24 cellular contexts compared by ENCODE assay signal in the genomic region with DNA sequence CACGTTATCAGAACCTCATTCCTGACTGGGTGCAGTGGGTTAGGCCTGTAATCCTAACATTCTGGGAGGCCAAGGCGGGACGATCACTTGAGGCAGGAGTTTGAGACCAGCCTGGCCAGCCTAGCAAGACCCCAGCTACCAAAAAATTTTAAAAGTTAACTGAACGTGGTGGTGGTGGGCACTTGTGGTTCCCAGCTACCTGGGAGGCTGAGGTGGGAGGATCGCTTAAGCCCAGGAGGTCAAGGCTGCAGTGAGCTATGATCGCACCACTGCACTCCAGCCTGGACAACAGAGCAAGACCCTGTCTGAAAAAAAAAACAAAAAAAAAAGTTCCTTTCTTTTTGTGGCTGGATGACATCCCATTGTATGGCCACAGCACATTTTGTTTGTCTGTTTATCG.
A peak's percentile ranks its signal among the peaks of the same experiment; 100 is the strongest.
DNase-seq lines count a peak whose midpoint lies in the region; ATAC-seq, FAIRE-seq and TF ChIP-seq lines count a peak whose summit lies in the region.
"Had no signal": no experiment of that assay in that cellular context is flagged by ENCODE, and none has a peak within 500 bp of the region (broad histone marks: within the 10 kb centered on the region; RNA-seq: fewer than 3 reads in every experiment).

No MANE protein-coding gene starts in this region.

- peaks cover 18% of the 10 kb centered on the region for H3K4me1 Mint-ChIP-seq in endothelial cell (ENCODE audit: unreplicated experiment)
- H3K4me1 Mint-ChIP-seq: B cell; CD8-positive, alpha-beta memory T cell had no signal

- TF ChIP-seq EP300 in HepG2 (IDR thresholded peaks at IDR 0.05; ENCODE audit: low read depth in 2 of 2, low read length in 2 of 2) (no peak), HepG2 (CRISPR knock-in tag; IDR thresholded peaks at IDR 0.05; ENCODE audit: borderline replicate concordance) (no peak), K562 (IDR thresholded peaks at IDR 0.05; ENCODE audit: low read length) (no peak)

- H3K79me2 ChIP-seq in HepG2 (ENCODE audit: insufficient read depth, low read length) (peaks cover 6% of the 10 kb centered on the region), K562 (ENCODE audit: control insufficient read depth, insufficient read depth, low read length) (no peaks in the 10 kb centered on the region), smooth muscle cell (ENCODE audit: low read depth) (no peaks in the 10 kb centered on the region)

- in situ Hi-C loops in HepG2 (cut with HindIII; ENCODE audit: extremely low pct_ligation_motif_present, low pct_unique_long_range_greater_than_20kb): no loop called here
- in situ Hi-C loops in K562 (cut with MboI): no loop called here

- peaks cover 22% of the 10 kb centered on the region for H4K20me1 ChIP-seq in HepG2 (ENCODE audit: insufficient read depth, low read length)
- H4K20me1 ChIP-seq in K562 (replicated peaks; ENCODE audit: control insufficient read depth, insufficient read depth, low read length): no peaks in the 10 kb centered on the region; the same call in none of the 2 replicates
- no peaks in the 10 kb centered on the region for H4K20me1 ChIP-seq in smooth muscle cell (ENCODE audit: low read depth)

- H3K27me3 Mint-ChIP-seq in endothelial cell (ENCODE audit: unreplicated experiment): peaks cover 6% of the 10 kb centered on the region
- H3K27me3 Mint-ChIP-seq: B cell; CD4-positive, alpha-beta T cell; CD8-positive, alpha-beta memory T cell had no signal

- H2AFZ ChIP-seq in HepG2 (ENCODE audit: low read length): no peak overlapping the region
- no peak overlapping the region for H2AFZ ChIP-seq in K562 (ENCODE audit: low read depth, low read length)
- H2AFZ ChIP-seq in smooth muscle cell (ENCODE audit: low read depth): no peak overlapping the region

- ATAC-seq in HepG2: no peak
- no peak for ATAC-seq in right lobe of liver
- no peak for ATAC-seq in K562
- ATAC-seq: A549, GM12878 had no signal

- H3F3A ChIP-seq in smooth muscle cell (ENCODE audit: low read depth): no peaks in the 10 kb centered on the region

- FAIRE-seq in HepG2 (lab: Jason Lieb, UNC) (no peak), K562 (lab: Jason Lieb, UNC) (no peak)
- FAIRE-seq: A549, GM12878, GM12892, GM18507 had no signal

- H3K27me3 ChIP-seq in HepG2 (ENCODE audit: control insufficient read depth in 1 of 2, insufficient read depth in 2 of 2, low read length in 2 of 2) (no peaks in the 10 kb centered on the region), right lobe of liver (no peaks in the 10 kb centered on the region), K562 (ENCODE audit: control insufficient read depth in 2 of 2, insufficient read depth in 2 of 2, low read length in 2 of 2) (no peaks in the 10 kb centered on the region), smooth muscle cell (ENCODE audit: low read depth) (no peaks in the 10 kb centered on the region)
- H3K27me3 ChIP-seq: BLaER1 treated with 17β-estradiol and CSF1 and Interleukin-3, amounts not matched to agents 10 nM and 100 nM had no signal

- no peak overlapping the region for H3K9ac ChIP-seq in HepG2 (ENCODE audit: insufficient read depth, low read depth, low read length)
- no peak overlapping the region for H3K9ac ChIP-seq in K562 (ENCODE audit: insufficient read depth in 1 of 2, low read depth in 2 of 2, low read length in 2 of 2)
- H3K9ac ChIP-seq in smooth muscle cell (ENCODE audit: low read depth): no peak overlapping the region
- H3K9ac ChIP-seq: BLaER1 treated with 17β-estradiol and CSF1 and Interleukin-3, amounts not matched to agents 10 nM and 100 nM had no signal

- H3K4me3 Mint-ChIP-seq in endothelial cell (ENCODE audit: unreplicated experiment): peak overlapping the region; percentile 31
- H3K4me3 Mint-ChIP-seq: B cell; CD4-positive, alpha-beta T cell; CD8-positive, alpha-beta memory T cell had no signal

- peaks cover 19% of the 10 kb centered on the region for H3K36me3 Mint-ChIP-seq in endothelial cell (ENCODE audit: low read depth, unreplicated experiment)
- H3K36me3 Mint-ChIP-seq: CD8-positive, alpha-beta memory T cell had no signal

- H3K9me3 Mint-ChIP-seq in endothelial cell (ENCODE audit: unreplicated experiment): no peaks in the 10 kb centered on the region
- H3K9me3 Mint-ChIP-seq: CD4-positive, alpha-beta T cell; CD8-positive, alpha-beta memory T cell had no signal

- POLR2A ChIA-PET in HepG2 (lab: Yijun Ruan, JAX) (no interaction called here), K562 (lab: Yijun Ruan, JAX) (no interaction called here)

- H3K4me3 ChIP-seq in HepG2 (replicated peaks in 1 of 3; ENCODE audit: insufficient read depth in 1 of 3, low read depth in 2 of 3, low read length in 3 of 3) (no peak overlapping the region), right lobe of liver (no peak overlapping the region), K562 (no peak overlapping the region), smooth muscle cell (no peak overlapping the region)
- H3K4me3 ChIP-seq: A549; BLaER1 treated with 17β-estradiol and CSF1 and Interleukin-3, amounts not matched to agents 10 nM and 100 nM; GM12878 had no signal

- no peak for TF ChIP-seq CTCF in HepG2 (CRISPR knock-in tag; IDR thresholded peaks at IDR 0.05)
- no peak for TF ChIP-seq CTCF in right lobe of liver (IDR thresholded peaks at IDR 0.05)
- TF ChIP-seq CTCF in K562 (IDR thresholded peaks at IDR 0.05 in 2 of 3, conservative IDR thresholded peaks at IDR 0.05 in 1 of 3; ENCODE audit: insufficient read depth in 2 of 3, low read depth in 1 of 3, low read length in 3 of 3): no peak
- TF ChIP-seq CTCF in endothelial cell (IDR thresholded peaks at IDR 0.05; ENCODE audit: unreplicated experiment): no peak
- TF ChIP-seq CTCF in smooth muscle cell (IDR thresholded peaks at IDR 0.05; ENCODE audit: borderline replicate concordance, insufficient read depth, poor library complexity, severe bottlenecking): no peak

- H3K36me3 ChIP-seq in HepG2 (replicated peaks in 1 of 2; ENCODE audit: control insufficient read depth in 1 of 2, insufficient read depth in 2 of 2, low read length in 2 of 2): peaks cover 46 to 80% of the 10 kb centered on the region in 2 experiments; a peak in 4 of 5 replicates
- peaks cover 0 to 37% (median 14%) of the 10 kb centered on the region in 4 donors for H3K36me3 ChIP-seq in right lobe of liver
- peaks cover 43% of the 10 kb centered on the region; the same call in 2 of the 3 replicates for H3K36me3 ChIP-seq in K562 (ENCODE audit: control insufficient read depth, insufficient read depth, low read length)
- H3K36me3 ChIP-seq in smooth muscle cell (ENCODE audit: low read depth): no peaks in the 10 kb centered on the region

- peak overlapping the region; percentile 54 for H3K27ac Mint-ChIP-seq in endothelial cell (ENCODE audit: unreplicated experiment)
- H3K27ac Mint-ChIP-seq: B cell; CD4-positive, alpha-beta T cell; CD8-positive, alpha-beta memory T cell had no signal

- H3K9me1 ChIP-seq in K562 (ENCODE audit: control insufficient read depth, insufficient read depth, low read length): no peaks in the 10 kb centered on the region

- H3K9me3 ChIP-seq in HepG2 (ENCODE audit: low read length): no peaks in the 10 kb centered on the region
- no peaks in the 10 kb centered on the region for H3K9me3 ChIP-seq in right lobe of liver
- H3K9me3 ChIP-seq in K562 (replicated peaks; ENCODE audit: control insufficient read depth, insufficient read depth, low read depth, low read length): no peaks in the 10 kb centered on the region
- no peaks in the 10 kb centered on the region for H3K9me3 ChIP-seq in smooth muscle cell (replicated peaks; ENCODE audit: low read depth)
- H3K9me3 ChIP-seq: A549; BLaER1 treated with 17β-estradiol and CSF1 and Interleukin-3, amounts not matched to agents 10 nM and 100 nM had no signal

- CTCF ChIA-PET in HepG2 (lab: Yijun Ruan, JAX; ENCODE audit: low intra/inter-chr PET ratio, low total read pairs) (no interaction called here), K562 (lab: Yijun Ruan, JAX; ENCODE audit: low intra/inter-chr PET ratio) (no interaction called here)

- intact Hi-C loops in HepG2 (cut with micrococcal nuclease; ENCODE audit: unreplicated experiment) (no loop called here), right lobe of liver (cut with DNase I) (no loop called here), K562 (cut with micrococcal nuclease) (no loop called here)

- TF ChIP-seq POLR2A in HepG2 (IDR thresholded peaks at IDR 0.05; ENCODE audit: insufficient read depth in 1 of 2, low read depth in 2 of 2, low read length in 2 of 2) (no peak), right lobe of liver (IDR thresholded peaks at IDR 0.05) (no peak), K562 (conservative IDR thresholded peaks at IDR 0.05) (no peak)

- H3K27ac ChIP-seq in HepG2 (ENCODE audit: extremely low read length, insufficient read depth, low read length) (no peak overlapping the region), right lobe of liver (no peak overlapping the region), K562 (ENCODE audit: extremely low read depth, low read depth, low read length) (no peak overlapping the region), smooth muscle cell (ENCODE audit: low read depth) (no peak overlapping the region)
- H3K27ac ChIP-seq: 22Rv1; A549; BLaER1 treated with 17β-estradiol and CSF1 and Interleukin-3, amounts not matched to agents 10 nM and 100 nM; C4-2B had no signal

- BruUV-seq in HepG2 (replicated peaks; lab: Mats Ljungman, UMichigan) (no TSS peak), K562 (replicated peaks; lab: Mats Ljungman, UMichigan) (no TSS peak)

- TF ChIP-seq RAD21 in HepG2 (CRISPR knock-in tag; IDR thresholded peaks at IDR 0.05) (no peak), K562 (CRISPR knock-in tag; conservative IDR thresholded peaks at IDR 0.05 in 1 of 2, IDR thresholded peaks at IDR 0.05 in 1 of 2) (no peak)

- WGBS in HepG2 (ENCODE audit: low lambda C conversion rate): 100% methylated on average over 7 of the region's 7 CpGs
- whole genome bisulfite sequencing in right lobe of liver (ENCODE audit: insufficient coverage, low coverage, low lambda C conversion rate, missing lambda C conversion rate): 89% methylated on average over 4 of the region's 7 CpGs
- 95% methylated on average over 7 of the region's 7 CpGs for WGBS in K562 (ENCODE audit: insufficient coverage, low coverage, missing lambda C conversion rate)
- 97% methylated on average over 7 of the region's 7 CpGs for WGBS in smooth muscle cell (ENCODE audit: low lambda C conversion rate)

- H3K4me2 ChIP-seq in HepG2 (ENCODE audit: low read depth, low read length): no peak overlapping the region
- no peak overlapping the region for H3K4me2 ChIP-seq in K562 (ENCODE audit: insufficient read depth, low read length)
- no peak overlapping the region for H3K4me2 ChIP-seq in smooth muscle cell
- H3K4me2 ChIP-seq: A549; BLaER1 treated with 17β-estradiol and CSF1 and Interleukin-3, amounts not matched to agents 10 nM and 100 nM had no signal

- DNase-seq in HepG2 (ENCODE audit: low spot score) (no peak), right lobe of liver (no peak), K562 (ENCODE audit: extremely low read depth in 1 of 4, low spot score in 3 of 4) (no peak), endothelial cell (ENCODE audit: low spot score) (no peak), occipital lobe (lab: John Stamatoyannopoulos, UW) (no peak), smooth muscle cell (lab: John Stamatoyannopoulos, UW; ENCODE audit: unreplicated experiment) (no peak)
- DNase-seq: AML-193; CD4-positive, alpha-beta T cell; CD8-positive, alpha-beta memory T cell; COR-L47; DMS 273 treated with DMSO at 0.1 percent for 48 hours; DMS153; DMS79; DND-41; EL; GDM1 had no signal

- peaks cover 7% of the 10 kb centered on the region; the same call in 1 of the 2 replicates for H3K4me1 ChIP-seq in HepG2 (ENCODE audit: insufficient read depth, low read length)
- peaks cover 0 to 12% (median 4%) of the 10 kb centered on the region in 4 donors for H3K4me1 ChIP-seq in right lobe of liver
- H3K4me1 ChIP-seq in K562 (replicated peaks in 1 of 2; ENCODE audit: control insufficient read depth in 2 of 2, insufficient read depth in 2 of 2, low read length in 2 of 2): peaks cover 0 to 11% of the 10 kb centered on the region in 2 experiments; a peak in 1 of 5 replicates
- no peaks in the 10 kb centered on the region for H3K4me1 ChIP-seq in smooth muscle cell (ENCODE audit: low read depth)
- H3K4me1 ChIP-seq: A549 had no signal

Comparison
In these comparisons a context has a peak if more than half of its experiments do, and no peak if none do; other contexts are left out.
1. Of the 241 proteins assayed by ChIP-seq in both HepG2 and K562: peak only in HepG2: none; only in K562: none; in both: ZNF121; in neither: 240.